In genomic region chr20:61582196-61582923, GRCh38 we compare ENCODE assay signal across 23 cellular contexts.
"Had no signal": no experiment of that assay in that cellular context is flagged by ENCODE, and none has a peak within 500 bp of the region (broad histone marks: within the 10 kb centered on the region; RNA-seq: fewer than 3 reads in every experiment).

No MANE protein-coding gene starts in this region.

- H3K4me3 ChIP-seq: colonic mucosa, gastrocnemius medialis, lung, pancreas, right lobe of liver, suprapubic skin, transverse colon, vagina had no signal

- H3K9me3 ChIP-seq: colonic mucosa, gastrocnemius medialis, pancreas, right lobe of liver, suprapubic skin, transverse colon, vagina had no signal

- H3K4me3 Mint-ChIP-seq: dendritic cell treated with granulocyte-macrophage colony-stimulating factor and Interleukin-4, amounts not matched to agents 40 ng/mL and 50 ng/mL, for 4 days; endodermal cell; memory B cell; natural killer cell; stimulated activated naive B cell treated with anti-CD40 and anti-IgM and Interleukin-4, amounts not matched to agents 10 μg/mL and 1 μg/mL and 100 μg/mL, for 72 hours; stimulated activated naive CD8-positive, alpha-beta T cell treated with anti-CD3 and anti-CD28 coated beads, Interleukin-15, amount 100 ng/mL, for 72 hours had no signal

- ATAC-seq: esophagus mucosa; gastrocnemius medialis; natural killer cell; pancreas; right lobe of liver; stimulated activated naive B cell treated with anti-CD40 and anti-IgM and Interleukin-4, amounts not matched to agents 10 μg/mL and 1 μg/mL and 100 μg/mL, for 72 hours; stimulated activated naive CD8-positive, alpha-beta T cell treated with anti-CD3 and anti-CD28 coated beads, Interleukin-15, amount 100 ng/mL, for 72 hours had no signal

- H3K4me1 Mint-ChIP-seq: memory B cell; natural killer cell; stimulated activated naive B cell treated with anti-CD40 and anti-IgM and Interleukin-4, amounts not matched to agents 10 μg/mL and 1 μg/mL and 100 μg/mL, for 72 hours; stimulated activated naive CD8-positive, alpha-beta T cell treated with anti-CD3 and anti-CD28 coated beads, Interleukin-15, amount 100 ng/mL, for 72 hours had no signal

- DNase-seq: colonic mucosa; effector CD8-positive, alpha-beta T cell; foreskin fibroblast; gastrocnemius medialis; head of caudate nucleus; natural killer cell; occipital lobe; small intestine; stimulated activated CD4-positive, alpha-beta T cell treated with anti-CD3 and anti-CD28 coated beads, Interleukin-15, amount 100 ng/mL, for 24 hours; stimulated activated CD4-positive, alpha-beta T cell treated with anti-CD3 and anti-CD28 coated beads, Interleukin-2, amount 100 ng/mL, for 48 hours; stimulated activated naive B cell treated with anti-CD40 and anti-IgM and Interleukin-4, amounts not matched to agents 10 μg/mL and 1 μg/mL and 100 μg/mL, for 72 hours; stimulated activated naive CD8-positive, alpha-beta T cell treated with anti-CD3 and anti-CD28 coated beads, Interleukin-15, amount 100 ng/mL, for 72 hours; transverse colon had no signal

- H3K36me3 Mint-ChIP-seq: memory B cell; natural killer cell; stimulated activated naive B cell treated with anti-CD40 and anti-IgM and Interleukin-4, amounts not matched to agents 10 μg/mL and 1 μg/mL and 100 μg/mL, for 72 hours had no signal

- H3K4me1 ChIP-seq: colonic mucosa, gastrocnemius medialis, right lobe of liver, suprapubic skin, transverse colon, vagina had no signal

- H3K9me3 Mint-ChIP-seq: dendritic cell treated with granulocyte-macrophage colony-stimulating factor and Interleukin-4, amounts not matched to agents 40 ng/mL and 50 ng/mL, for 4 days; endodermal cell; memory B cell; stimulated activated naive B cell treated with anti-CD40 and anti-IgM and Interleukin-4, amounts not matched to agents 10 μg/mL and 1 μg/mL and 100 μg/mL, for 72 hours; stimulated activated naive CD8-positive, alpha-beta T cell treated with anti-CD3 and anti-CD28 coated beads, Interleukin-15, amount 100 ng/mL, for 72 hours had no signal

- H3K27ac Mint-ChIP-seq: dendritic cell treated with granulocyte-macrophage colony-stimulating factor and Interleukin-4, amounts not matched to agents 40 ng/mL and 50 ng/mL, for 4 days; endodermal cell; memory B cell; natural killer cell; stimulated activated naive B cell treated with anti-CD40 and anti-IgM and Interleukin-4, amounts not matched to agents 10 μg/mL and 1 μg/mL and 100 μg/mL, for 72 hours had no signal

- H3K27me3 ChIP-seq: colonic mucosa, gastrocnemius medialis, pancreas, right lobe of liver, transverse colon, vagina had no signal

- H3K27ac ChIP-seq: colonic mucosa, epithelial cell of prostate, gastrocnemius medialis, pancreas, right lobe of liver, suprapubic skin, transverse colon, vagina had no signal

- H3K27me3 Mint-ChIP-seq: dendritic cell treated with granulocyte-macrophage colony-stimulating factor and Interleukin-4, amounts not matched to agents 40 ng/mL and 50 ng/mL, for 4 days had no signal

- H3K36me3 ChIP-seq: colonic mucosa, gastrocnemius medialis, pancreas, right lobe of liver, suprapubic skin, transverse colon, vagina had no signal
